In genomic region chr3:101362408-101362807, GRCh38 we compare ENCODE assay signal across 27 cellular contexts.
"Had no signal": no experiment of that assay in that cellular context is flagged by ENCODE, and none has a peak within 500 bp of the region (broad histone marks: within the 10 kb centered on the region; RNA-seq: fewer than 3 reads in every experiment).

No MANE protein-coding gene starts in this region.

- H3K4me1 ChIP-seq: left ventricle myocardium inferior, pancreas, prostate gland, stomach, testis, thyroid gland, transverse colon, upper lobe of left lung, vagina had no signal

- H3K36me3 ChIP-seq: pancreas, prostate gland had no signal

- H3K9me3 ChIP-seq: mucosa of descending colon, pancreas, prostate gland, testis, thyroid gland, vagina had no signal

- DNase-seq: islet precursor cell; left ventricle myocardium inferior; midbrain; mucosa of descending colon; naive thymus-derived CD4-positive, alpha-beta T cell; nucleus accumbens; pancreas; posterior cingulate gyrus; retina; right cardiac atrium; stimulated activated CD4-positive, alpha-beta T cell treated with anti-CD3 and anti-CD28 coated beads, Interleukin-12 subunit alpha, Interleukin-12 subunit beta, amount 100 ng/mL, for 4 hours; stimulated activated CD4-positive, alpha-beta T cell treated with anti-CD3 and anti-CD28 coated beads, Interleukin-15, amount 100 ng/mL, for 24 hours; stimulated activated CD4-positive, alpha-beta T cell treated with anti-CD3 and anti-CD28 coated beads, Interleukin-2, amount 100 ng/mL, for 24 hours; stimulated activated CD4-positive, alpha-beta T cell treated with anti-CD3 and anti-CD28 coated beads, Interleukin-4, amount 100 ng/mL, for 1 hour; stimulated activated naive B cell treated with anti-CD40 and anti-IgM and Interleukin-4, amounts not matched to agents 10 μg/mL and 1 μg/mL and 100 μg/mL, for 72 hours; stimulated activated naive CD8-positive, alpha-beta T cell treated with anti-CD3 and anti-CD28 coated beads, Interleukin-15, Interleukin-2, amounts not matched to agents 100 U/mL and 50 U/mL, for 24 hours; stomach; testis; thyroid gland; transverse colon; upper lobe of left lung had no signal

- FAIRE-seq: pancreas had no signal

- H3K27me3 ChIP-seq: pancreas, stomach, testis, thyroid gland, transverse colon, upper lobe of left lung, vagina had no signal

- H3K27ac Mint-ChIP-seq: memory B cell; natural killer cell treated with Interleukin-12 subunit alpha and Interleukin-12 subunit beta and Interleukin-15 and Interleukin-18, amount 100 ng/mL, for 72 hours; stimulated activated naive B cell treated with anti-CD40 and anti-IgM and Interleukin-4, amounts not matched to agents 10 μg/mL and 1 μg/mL and 100 μg/mL, for 72 hours had no signal

- ATAC-seq: mucosa of descending colon; naive thymus-derived CD4-positive, alpha-beta T cell; natural killer cell treated with Interleukin-12 subunit alpha and Interleukin-12 subunit beta and Interleukin-15 and Interleukin-18, amount 100 ng/mL, for 72 hours; pancreas; right cardiac atrium; sciatic nerve; stimulated activated naive B cell treated with anti-CD40 and anti-IgM and Interleukin-4, amounts not matched to agents 10 μg/mL and 1 μg/mL and 100 μg/mL, for 72 hours; stimulated activated naive CD8-positive, alpha-beta T cell treated with anti-CD3 and anti-CD28 coated beads, Interleukin-15, Interleukin-2, amounts not matched to agents 100 U/mL and 50 U/mL, for 24 hours had no signal

- H3K27me3 Mint-ChIP-seq: memory B cell; naive thymus-derived CD4-positive, alpha-beta T cell; natural killer cell treated with Interleukin-12 subunit alpha and Interleukin-12 subunit beta and Interleukin-15 and Interleukin-18, amount 100 ng/mL, for 72 hours; stimulated activated naive B cell treated with anti-CD40 and anti-IgM and Interleukin-4, amounts not matched to agents 10 μg/mL and 1 μg/mL and 100 μg/mL, for 72 hours had no signal

- H3K4me3 Mint-ChIP-seq: memory B cell; naive thymus-derived CD4-positive, alpha-beta T cell; natural killer cell treated with Interleukin-12 subunit alpha and Interleukin-12 subunit beta and Interleukin-15 and Interleukin-18, amount 100 ng/mL, for 72 hours; stimulated activated naive B cell treated with anti-CD40 and anti-IgM and Interleukin-4, amounts not matched to agents 10 μg/mL and 1 μg/mL and 100 μg/mL, for 72 hours had no signal

- H3K4me1 Mint-ChIP-seq: memory B cell had no signal

- H3K27ac ChIP-seq: left ventricle myocardium inferior, pancreas, prostate gland, skin epidermis, stomach, testis, thyroid gland, transverse colon, upper lobe of left lung, vagina had no signal

- H3K4me3 ChIP-seq: left ventricle myocardium inferior, mucosa of descending colon, pancreas, prostate gland, skin epidermis, stomach, testis, thyroid gland, transverse colon, upper lobe of left lung, vagina had no signal
